10 cellular contexts compared by ENCODE assay signal in genomic region chr7:36208406-36208805, GRCh38. TPM values are rescaled to one million over a fixed set of nuclear protein-coding genes. Genes with fewer than 3 reads are reported as not detected.
DNase-seq lines count a peak whose midpoint lies in the region; ATAC-seq and TF ChIP-seq lines count a peak whose summit lies in the region.
"Had no signal": no experiment of that assay in that cellular context is flagged by ENCODE, and none has a peak within 500 bp of the region (broad histone marks: within the 10 kb centered on the region; RNA-seq: fewer than 3 reads in every experiment).

No MANE protein-coding gene starts in this region.

- H3K27me3 ChIP-seq in adrenal gland (no peaks in the 10 kb centered on the region), mucosa of rectum (ENCODE audit: control insufficient read depth in 2 of 2, insufficient read depth in 2 of 2, low read length in 2 of 2) (no peaks in the 10 kb centered on the region), upper lobe of left lung (no peaks in the 10 kb centered on the region)

- no peak overlapping the region for H3K9ac ChIP-seq in mucosa of rectum (ENCODE audit: low read depth in 1 of 2, low read length in 2 of 2)

- H3K9me3 ChIP-seq in adrenal gland (replicated peaks in 1 of 3) (no peaks in the 10 kb centered on the region), mucosa of rectum (ENCODE audit: control insufficient read depth in 2 of 2, low read length in 2 of 2) (no peaks in the 10 kb centered on the region), upper lobe of left lung (no peaks in the 10 kb centered on the region)

- no peak for TF ChIP-seq EP300 in upper lobe of left lung (IDR thresholded peaks at IDR 0.05)

- no peak for TF ChIP-seq POLR2A in adrenal gland (IDR thresholded peaks at IDR 0.05)
- no peak for TF ChIP-seq POLR2A in upper lobe of left lung (IDR thresholded peaks at IDR 0.05)

- no peaks in the 10 kb centered on the region for H3K27me3 Mint-ChIP-seq in activated CD8-positive, alpha-beta T cell treated with anti-CD3 and anti-CD28 coated beads for 36 hours
- H3K27me3 Mint-ChIP-seq in activated CD8-positive, alpha-beta T cell treated with anti-CD3 and anti-CD28 coated beads, Interleukin-2, amount 10 ng/mL, durations not matched to agents 7 days and 5 days (ENCODE audit: low read depth): no peaks in the 10 kb centered on the region

- no peak for ATAC-seq in activated CD8-positive, alpha-beta T cell treated with anti-CD3 and anti-CD28 coated beads for 36 hours
- no peak for ATAC-seq in activated CD8-positive, alpha-beta T cell treated with anti-CD3 and anti-CD28 coated beads, Interleukin-2, amount 10 ng/mL, durations not matched to agents 7 days and 5 days
- peak; percentile 37 to 44 for ATAC-seq in upper lobe of left lung (ENCODE audit: low FRiP score in 2 of 2)

- no peaks in the 10 kb centered on the region for H3K36me3 Mint-ChIP-seq in activated CD8-positive, alpha-beta T cell treated with anti-CD3 and anti-CD28 coated beads for 36 hours (ENCODE audit: low read depth)
- no peaks in the 10 kb centered on the region for H3K36me3 Mint-ChIP-seq in activated CD8-positive, alpha-beta T cell treated with anti-CD3 and anti-CD28 coated beads, Interleukin-2, amount 10 ng/mL, durations not matched to agents 7 days and 5 days (ENCODE audit: low read depth)

- H3K9me3 Mint-ChIP-seq in activated CD8-positive, alpha-beta T cell treated with anti-CD3 and anti-CD28 coated beads for 36 hours: no peaks in the 10 kb centered on the region
- H3K9me3 Mint-ChIP-seq in activated CD8-positive, alpha-beta T cell treated with anti-CD3 and anti-CD28 coated beads, Interleukin-2, amount 10 ng/mL, durations not matched to agents 7 days and 5 days (ENCODE audit: insufficient read depth): no peaks in the 10 kb centered on the region

- intact Hi-C loops in activated CD8-positive, alpha-beta T cell treated with anti-CD3 and anti-CD28 coated beads for 36 hours (cut with micrococcal nuclease): no loop called here
- intact Hi-C loops in adrenal gland (cut with DNase I): no loop called here

- H3K36me3 ChIP-seq in adrenal gland (replicated peaks in 1 of 2) (no peaks in the 10 kb centered on the region), mucosa of rectum (ENCODE audit: control insufficient read depth in 2 of 2, insufficient read depth in 2 of 2, low read length in 2 of 2) (no peaks in the 10 kb centered on the region), upper lobe of left lung (no peaks in the 10 kb centered on the region)

- DNase-seq in activated CD8-positive, alpha-beta T cell treated with anti-CD3 and anti-CD28 coated beads for 36 hours: no peak
- DNase-seq in activated CD8-positive, alpha-beta T cell treated with anti-CD3 and anti-CD28 coated beads, Interleukin-2, amount 10 ng/mL, durations not matched to agents 7 days and 5 days: no peak
- DNase-seq in adrenal gland (peak in 1 of 7 donors; percentile 57), upper lobe of left lung (no peak), hippocampal formation (lab: John Stamatoyannopoulos, UW) (no peak), HUDEP-2 (lab: John Stamatoyannopoulos, UW; ENCODE audit: unreplicated experiment in 76 of 76) (no peak)
- DNase-seq in activated CD8-positive, alpha-beta memory T cell treated with anti-CD3 and anti-CD28 coated beads, Interleukin-2, amount 50 U/mL, for 4 hours: no peak
- DNase-seq: foreskin melanocyte, NCI-H524 treated with DMSO at 0.1 percent for 48 hours had no signal

- H3K27ac ChIP-seq in adrenal gland (peak overlapping the region in 4 of 5 donors; percentile 11 to 81 (median 38)), mucosa of rectum (ENCODE audit: low read depth in 2 of 2, low read length in 2 of 2) (peak overlapping the region; percentile 10 to 17), upper lobe of left lung (peak overlapping the region in 3 of 4 donors; percentile 28 to 71 (median 44))

- no peak overlapping the region for H3K4me3 Mint-ChIP-seq in activated CD8-positive, alpha-beta T cell treated with anti-CD3 and anti-CD28 coated beads for 36 hours
- no peak overlapping the region for H3K4me3 Mint-ChIP-seq in activated CD8-positive, alpha-beta T cell treated with anti-CD3 and anti-CD28 coated beads, Interleukin-2, amount 10 ng/mL, durations not matched to agents 7 days and 5 days

- H3K4me3 ChIP-seq in adrenal gland (no peak overlapping the region), mucosa of rectum (ENCODE audit: low read length in 2 of 2) (no peak overlapping the region), upper lobe of left lung (no peak overlapping the region)

- TF ChIP-seq CTCF in activated CD8-positive, alpha-beta T cell treated with anti-CD3 and anti-CD28 coated beads for 36 hours (IDR thresholded peaks at IDR 0.05): no peak
- TF ChIP-seq CTCF in adrenal gland (IDR thresholded peaks at IDR 0.05) (no peak), upper lobe of left lung (IDR thresholded peaks at IDR 0.05) (no peak)

- H3K27ac Mint-ChIP-seq in activated CD8-positive, alpha-beta T cell treated with anti-CD3 and anti-CD28 coated beads for 36 hours: peak overlapping the region; percentile 21
- H3K27ac Mint-ChIP-seq in activated CD8-positive, alpha-beta T cell treated with anti-CD3 and anti-CD28 coated beads, Interleukin-2, amount 10 ng/mL, durations not matched to agents 7 days and 5 days: no peak overlapping the region

- H3K4me1 ChIP-seq in adrenal gland (replicated peaks in 1 of 2) (peaks cover 14 to 31% of the 10 kb centered on the region in 2 donors), mucosa of rectum (ENCODE audit: control insufficient read depth in 2 of 2, insufficient read depth in 2 of 2, low read length in 2 of 2) (peaks cover 3 to 5% of the 10 kb centered on the region in 2 donors), upper lobe of left lung (peaks cover 19 to 34% (median 23%) of the 10 kb centered on the region in 4 donors)

- CTCF ChIA-PET in activated CD8-positive, alpha-beta T cell treated with anti-CD3 and anti-CD28 coated beads for 36 hours (lab: Charles Lee): interaction anchor here (1.1 to 1.2 kb wide), 2 partner anchors 33 to 83 kb away, joined by 3 to 4 read pairs; no protein-coding TSS in a partner anchor
- CTCF ChIA-PET in activated CD8-positive, alpha-beta T cell treated with anti-CD3 and anti-CD28 coated beads, Interleukin-2, amount 10 ng/mL, durations not matched to agents 7 days and 5 days (lab: Charles Lee): no interaction called here

- POLR2A ChIA-PET in activated CD8-positive, alpha-beta T cell treated with anti-CD3 and anti-CD28 coated beads for 36 hours (lab: Charles Lee): no interaction called here
- POLR2A ChIA-PET in activated CD8-positive, alpha-beta T cell treated with anti-CD3 and anti-CD28 coated beads, Interleukin-2, amount 10 ng/mL, durations not matched to agents 7 days and 5 days (lab: Charles Lee): no interaction called here

- H3K4me1 Mint-ChIP-seq in activated CD8-positive, alpha-beta T cell treated with anti-CD3 and anti-CD28 coated beads for 36 hours (ENCODE audit: low read depth): peaks cover 25% of the 10 kb centered on the region
- H3K4me1 Mint-ChIP-seq in activated CD8-positive, alpha-beta T cell treated with anti-CD3 and anti-CD28 coated beads, Interleukin-2, amount 10 ng/mL, durations not matched to agents 7 days and 5 days (ENCODE audit: low read depth): no peaks in the 10 kb centered on the region

RNA-seq across cellular contexts. Expression of gene EEPD1, which starts 55.4 kb away (rescaled TPM):
- under 1 TPM; 0.76 to 0.90 TPM for total RNA-seq in activated CD8-positive, alpha-beta T cell treated with anti-CD3 and anti-CD28 coated beads for 36 hours
- 1 to 10 TPM; 2.6 TPM for total RNA-seq in activated CD8-positive, alpha-beta T cell treated with anti-CD3 and anti-CD28 coated beads, Interleukin-2, amount 10 ng/mL, durations not matched to agents 7 days and 5 days
- 10 to 100 TPM in 3 of 8 donors, 1 to 10 TPM in 5; 7.4 to 14.5 (median 8.3) TPM for total RNA-seq in adrenal gland
- polyA plus RNA-seq in adrenal gland: 10 to 100 TPM; 10.1 to 29.0 (median 19.2) TPM
- 10 to 100 TPM in 4 of 6 donors, 1 to 10 TPM in 2; 5.9 to 25.1 (median 11.2) TPM for total RNA-seq in upper lobe of left lung

Comparison
In these comparisons a context has a peak if more than half of its experiments do, and no peak if none do; other contexts are left out.
1. ATAC-seq: peak in upper lobe of left lung (2 of 2); none in activated CD8-positive, alpha-beta T cell treated with anti-CD3 and anti-CD28 coated beads for 36 hours (single experiment) and activated CD8-positive, alpha-beta T cell treated with anti-CD3 and anti-CD28 coated beads, Interleukin-2, amount 10 ng/mL, durations not matched to agents 7 days and 5 days (single experiment).
2. Peak in every context shown above with its lines, with median percentiles within 50 percentile points of each other: H3K27ac ChIP-seq.